In the genomic region with DNA sequence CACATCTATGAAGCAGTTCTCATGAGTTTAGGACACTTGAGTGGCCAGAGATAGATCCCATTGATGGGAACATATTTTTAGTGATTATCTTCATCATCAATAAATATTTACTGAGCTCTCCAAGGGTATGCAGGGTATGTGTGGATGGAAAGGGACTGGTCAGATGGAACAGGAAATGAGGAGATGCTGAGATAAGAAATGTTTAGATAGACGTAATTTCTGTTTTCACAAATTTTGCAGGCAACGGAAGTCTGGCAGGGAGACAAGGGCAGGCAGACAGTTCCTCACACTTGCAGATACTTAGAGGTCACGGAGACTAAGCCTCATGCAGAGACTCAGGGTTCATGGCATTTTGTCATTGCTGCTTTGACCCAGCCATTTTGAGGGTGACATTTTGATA, we compare ENCODE assay signal across 1 cellular context.
A peak's percentile ranks its signal among the peaks of the same experiment; 100 is the strongest.
TF ChIP-seq lines count a peak whose summit lies in the region.

No MANE protein-coding gene starts in this region.

TF ChIP-seq in SK-N-SH treated with all-trans-retinoic acid at 6 μM for 48 hours, 23 proteins besides CTCF, POLR2A, EP300 and RAD21 (continued from another document):
- TF ChIP-seq, protein P1, sequence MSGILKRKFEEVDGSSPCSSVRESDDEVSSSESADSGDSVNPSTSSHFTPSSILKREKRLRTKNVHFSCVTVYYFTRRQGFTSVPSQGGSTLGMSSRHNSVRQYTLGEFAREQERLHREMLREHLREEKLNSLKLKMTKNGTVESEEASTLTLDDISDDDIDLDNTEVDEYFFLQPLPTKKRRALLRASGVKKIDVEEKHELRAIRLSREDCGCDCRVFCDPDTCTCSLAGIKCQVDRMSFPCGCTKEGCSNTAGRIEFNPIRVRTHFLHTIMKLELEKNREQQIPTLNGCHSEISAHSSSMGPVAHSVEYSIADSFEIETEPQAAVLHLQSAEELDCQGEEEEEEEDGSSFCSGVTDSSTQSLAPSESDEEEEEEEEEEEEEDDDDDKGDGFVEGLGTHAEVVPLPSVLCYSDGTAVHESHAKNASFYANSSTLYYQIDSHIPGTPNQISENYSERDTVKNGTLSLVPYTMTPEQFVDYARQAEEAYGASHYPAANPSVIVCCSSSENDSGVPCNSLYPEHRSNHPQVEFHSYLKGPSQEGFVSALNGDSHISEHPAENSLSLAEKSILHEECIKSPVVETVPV (CRISPR knock-in tag; IDR thresholded peaks at IDR 0.05): no peak
- TF ChIP-seq GLIS3 (CRISPR knock-in tag; IDR thresholded peaks at IDR 0.05) (no peak), BACH2 (CRISPR knock-in tag; IDR thresholded peaks at IDR 0.05; ENCODE audit: borderline replicate concordance) (peak; percentile 45; the same call in 1 of the 2 replicates), ZNF8 (CRISPR knock-in tag; IDR thresholded peaks at IDR 0.05) (no peak), ZC3H10 (CRISPR knock-in tag; IDR thresholded peaks at IDR 0.05) (no peak)
